9 cellular contexts compared by ENCODE assay signal in the genomic region with DNA sequence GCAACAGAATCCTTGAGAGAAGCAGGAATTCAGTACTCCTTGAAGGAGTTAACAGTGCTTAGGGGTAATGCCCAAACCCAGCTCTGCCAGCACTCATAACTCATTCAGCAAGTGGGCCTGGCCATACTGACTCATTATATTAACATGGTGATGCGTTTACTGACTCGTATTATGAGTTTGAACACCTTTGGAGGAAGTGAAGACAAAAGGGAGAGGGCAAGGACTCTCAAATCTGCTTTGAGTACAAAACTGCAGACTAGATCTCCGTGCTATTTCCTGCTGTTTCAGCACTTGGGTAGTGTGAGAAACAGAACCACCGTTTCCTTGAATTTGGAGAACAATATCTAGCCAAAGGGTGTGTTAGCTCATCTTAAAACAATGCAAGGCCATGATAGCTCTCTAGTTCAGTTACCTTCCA. TPM values are rescaled to one million over a fixed set of nuclear protein-coding genes. Genes with fewer than 3 reads are reported as not detected.
DNase-seq lines count a peak whose midpoint lies in the region; ATAC-seq, FAIRE-seq and TF ChIP-seq lines count a peak whose summit lies in the region.
"Had no signal": no experiment of that assay in that cellular context is flagged by ENCODE, and none has a peak within 500 bp of the region (broad histone marks: within the 10 kb centered on the region; RNA-seq: fewer than 3 reads in every experiment).

No MANE protein-coding gene starts in this region.

- DNase-seq in PC-3: peak; percentile 95
- DNase-seq in frontal cortex (ENCODE audit: low spot score in 2 of 2): no peak
- DNase-seq in kidney: no peak
- DNase-seq: NCI-H524 had no signal

- BruUV-seq in PC-3 (replicated peaks; lab: Mats Ljungman, UMichigan): no TSS peak

- H3K4me3 ChIP-seq in PC-3 (ENCODE audit: low read length): no peak overlapping the region
- no peak overlapping the region for H3K4me3 ChIP-seq in mesodermal cell (ENCODE audit: extremely low read depth, insufficient read depth, low read length, poor library complexity, severe bottlenecking)
- H3K4me3 ChIP-seq in gastroesophageal sphincter: no peak overlapping the region
- no peak overlapping the region for H3K4me3 ChIP-seq in kidney (ENCODE audit: low read length in 2 of 2)

- intact Hi-C loops in PC-3 (cut with micrococcal nuclease): loop anchor here (2.0 kb wide), 1 partner anchor 52 kb away; no protein-coding TSS in a partner anchor
- intact Hi-C loops in kidney (cut with DNase I): no loop called here

- H3K9ac ChIP-seq in PC-3 (ENCODE audit: low read length) (peak overlapping the region; percentile 10), kidney (ENCODE audit: low read length in 2 of 2) (no peak overlapping the region)

- WGBS in mesodermal cell (ENCODE audit: insufficient coverage in 2 of 2), 2 experiments: 73 to 95% methylated on average over 4 of the region's 4 CpGs
- 45 to 53% methylated on average over 4 of the region's 4 CpGs for WGBS in gastroesophageal sphincter (ENCODE audit: low coverage in 1 of 2), 2 donors

- H3F3A ChIP-seq in PC-3 (ENCODE audit: low read length, unreplicated experiment): peaks cover 3% of the 10 kb centered on the region

- FAIRE-seq in frontal cortex (lab: Jason Lieb, UNC): no peak
- FAIRE-seq in kidney (lab: Jason Lieb, UNC): no peak

- peak; percentile 92 for ATAC-seq in GM18868 (IDR thresholded peaks at IDR 0.05; ENCODE audit: unreplicated experiment)
- peak; percentile 98 for ATAC-seq in HG02610 (IDR thresholded peaks at IDR 0.05; ENCODE audit: unreplicated experiment)
- peak; percentile 72 for ATAC-seq in PC-3
- no peak for ATAC-seq in gastroesophageal sphincter
- no peak for ATAC-seq in GM19397 (IDR thresholded peaks at IDR 0.05; ENCODE audit: unreplicated experiment)

- POLR2A ChIA-PET in PC-3 (lab: Charles Lee; ENCODE audit: unreplicated experiment): no interaction called here

- 0 out of 2 replicates have a peak, but pooled peaks cover under 1% of the 10 kb centered on the region for H3K9me3 ChIP-seq in PC-3 (ENCODE audit: low read length)
- no peaks in the 10 kb centered on the region for H3K9me3 ChIP-seq in mesodermal cell (ENCODE audit: control insufficient read depth, low read length)
- H3K9me3 ChIP-seq in gastroesophageal sphincter: no peaks in the 10 kb centered on the region
- no peaks in the 10 kb centered on the region for H3K9me3 ChIP-seq in kidney (ENCODE audit: control insufficient read depth in 1 of 2, low read length in 2 of 2)

- no peaks in the 10 kb centered on the region for H4K20me1 ChIP-seq in PC-3 (ENCODE audit: low read length)

- no peaks in the 10 kb centered on the region for H3K27me3 ChIP-seq in PC-3 (ENCODE audit: low read length)
- no peaks in the 10 kb centered on the region for H3K27me3 ChIP-seq in gastroesophageal sphincter

- no peaks in the 10 kb centered on the region for H3K9me2 ChIP-seq in PC-3 (replicated peaks; ENCODE audit: low read length)

- H3K27ac ChIP-seq in PC-3 (ENCODE audit: low read length) (peak overlapping the region; percentile 77), mesodermal cell (ENCODE audit: low read depth, low read length, severe bottlenecking) (peak overlapping the region; percentile 12), gastroesophageal sphincter (no peak overlapping the region), kidney (ENCODE audit: low read depth in 2 of 2, low read length in 2 of 2) (no peak overlapping the region)

- TF ChIP-seq POLR2A in gastroesophageal sphincter (IDR thresholded peaks at IDR 0.05): no peak

- no peaks in the 10 kb centered on the region for H3K79me2 ChIP-seq in PC-3 (ENCODE audit: low read length)

- peaks cover 54% of the 10 kb centered on the region for H3K4me1 ChIP-seq in PC-3 (ENCODE audit: insufficient read depth, low read length)
- peaks cover 3% of the 10 kb centered on the region for H3K4me1 ChIP-seq in mesodermal cell (ENCODE audit: control insufficient read depth, insufficient read depth, low read length, poor library complexity, severe bottlenecking)
- H3K4me1 ChIP-seq in gastroesophageal sphincter: no peaks in the 10 kb centered on the region
- H3K4me1 ChIP-seq in kidney (ENCODE audit: control insufficient read depth in 1 of 2, insufficient read depth in 1 of 2, low read depth in 1 of 2, low read length in 2 of 2): peaks cover 0 to 3% of the 10 kb centered on the region in 2 donors

- TF ChIP-seq CTCF in PC-3 (conservative IDR thresholded peaks at IDR 0.05; ENCODE audit: low read depth, low read length) (no peak), gastroesophageal sphincter (IDR thresholded peaks at IDR 0.05) (no peak), kidney (IDR thresholded peaks at IDR 0.05; ENCODE audit: borderline replicate concordance, extremely low read depth, insufficient read depth) (no peak)

- H3K36me3 ChIP-seq in PC-3 (ENCODE audit: low read depth, low read length) (peaks cover 9% of the 10 kb centered on the region), mesodermal cell (ENCODE audit: control insufficient read depth, insufficient read depth, low read length) (no peaks in the 10 kb centered on the region), gastroesophageal sphincter (no peaks in the 10 kb centered on the region), kidney (ENCODE audit: control insufficient read depth in 1 of 2, insufficient read depth in 2 of 2, low read length in 2 of 2) (peaks cover 2 to 21% of the 10 kb centered on the region in 2 donors)

- H2AFZ ChIP-seq in PC-3 (ENCODE audit: low read length): peak overlapping the region; percentile 20

- CTCF ChIA-PET in PC-3 (lab: Charles Lee): interaction anchor here (0.6 kb wide), 1 partner anchor 9 kb away, joined by 5 read pairs; no protein-coding TSS in a partner anchor

- no peak for TF ChIP-seq EP300 in gastroesophageal sphincter (IDR thresholded peaks at IDR 0.05)

- H3K4me2 ChIP-seq in PC-3 (ENCODE audit: low read length): peak overlapping the region; percentile 41

RNA-seq across cellular contexts. Expression of a gene that starts 30.8 kb away (rescaled TPM):
- total RNA-seq in PC-3 (2014; rRNA removed) (12.8 and 17.4 TPM in 2 replicates), frontal cortex (8.2 TPM), gastroesophageal sphincter (1 to 10 TPM in 2 of 4 donors, under 1 TPM in 2; 0.54 to 2.2 (median 1.2) TPM), kidney (15.5 TPM)
- polyA plus RNA-seq in mesodermal cell (2013, experiment 1 of 2): 3.4 TPM
- 3.4 TPM for polyA plus RNA-seq in mesodermal cell (2013, experiment 2 of 2)
- 91.1 TPM for polyA plus RNA-seq in kidney (ENCODE audit: insufficient read depth, low read depth, low replicate concordance)

Comparison
In these comparisons a context has a peak if more than half of its experiments do, and no peak if none do; other contexts are left out.
1. ATAC-seq: peak in GM18868 (single experiment), HG02610 (single experiment) and PC-3 (single experiment); none in gastroesophageal sphincter (single experiment) and GM19397 (single experiment).
2. H3K27ac ChIP-seq: peak in PC-3 (single experiment) and mesodermal cell (single experiment); none in gastroesophageal sphincter (0 of 4) and kidney (0 of 2).